Comparison of ENCODE assay signal across 8 cellular contexts in genomic region chr3:41202834-41203345, GRCh38. TPM values are rescaled to one million over a fixed set of nuclear protein-coding genes. Genes with fewer than 3 reads are reported as not detected.
A peak's percentile ranks its signal among the peaks of the same experiment; 100 is the strongest.
DNase-seq lines count a peak whose midpoint lies in the region; ATAC-seq and TF ChIP-seq lines count a peak whose summit lies in the region.

No MANE protein-coding gene starts in this region.

- no peak overlapping the region for H3K18ac ChIP-seq in neuronal stem cell (ENCODE audit: low read length)

- H2BK5ac ChIP-seq in neuronal stem cell (ENCODE audit: low read length) = no peak overlapping the region

- H3K4me1 ChIP-seq in mesodermal cell (ENCODE audit: control insufficient read depth, insufficient read depth, low read length, poor library complexity, severe bottlenecking) (peaks cover 14% of the 10 kb centered on the region), neuronal stem cell (ENCODE audit: control insufficient read depth in 2 of 2, insufficient read depth in 1 of 2, low read depth in 1 of 2, low read length in 2 of 2) (peaks cover 8 to 27% of the 10 kb centered on the region in 2 donors)

- no peak overlapping the region for H3K14ac ChIP-seq in neuronal stem cell (ENCODE audit: low read length)

- H3K4me3 ChIP-seq in mesodermal cell (ENCODE audit: extremely low read depth, insufficient read depth, low read length, poor library complexity, severe bottlenecking) = peak overlapping the region; percentile 82
- H3K4me3 ChIP-seq in neuronal stem cell (ENCODE audit: low read length in 2 of 2) = peak overlapping the region in 1 of 2 donors; percentile 96

- H2AFZ ChIP-seq in neuronal stem cell (ENCODE audit: low read length) = no peak overlapping the region

- no peak overlapping the region for H3K4me2 ChIP-seq in neuronal stem cell (ENCODE audit: insufficient read depth, low read length, poor library complexity, severe bottlenecking)

- no peak for ATAC-seq in GM19397 (IDR thresholded peaks at IDR 0.05; ENCODE audit: unreplicated experiment)

- H3K27ac ChIP-seq in mesodermal cell (ENCODE audit: low read depth, low read length, severe bottlenecking) (no peak overlapping the region), neuronal stem cell (replicated peaks; ENCODE audit: low read length) (no peak overlapping the region)

- no peak overlapping the region for H2BK12ac ChIP-seq in neuronal stem cell (ENCODE audit: low read length)

- H2BK120ac ChIP-seq in neuronal stem cell (ENCODE audit: low read depth, low read length) = no peak overlapping the region

- peaks cover 16% of the 10 kb centered on the region for H3K36me3 ChIP-seq in mesodermal cell (ENCODE audit: control insufficient read depth, insufficient read depth, low read length)
- peaks cover 0 to 10% of the 10 kb centered on the region in 2 donors for H3K36me3 ChIP-seq in neuronal stem cell (replicated peaks in 1 of 2; ENCODE audit: control insufficient read depth in 2 of 2, insufficient read depth in 2 of 2, low read length in 2 of 2)

- no peak overlapping the region for H3K23ac ChIP-seq in neuronal stem cell (ENCODE audit: low read depth, low read length, poor library complexity)

- H3K9me3 ChIP-seq in mesodermal cell (ENCODE audit: control insufficient read depth, low read length) (no peaks in the 10 kb centered on the region), neuronal stem cell (replicated peaks in 1 of 2; ENCODE audit: control insufficient read depth in 2 of 2, insufficient read depth in 1 of 2, low read depth in 1 of 2, low read length in 2 of 2) (no peaks in the 10 kb centered on the region)

- H2BK15ac ChIP-seq in neuronal stem cell (ENCODE audit: low read length) = no peak overlapping the region

- no peak overlapping the region for H3K9ac ChIP-seq in neuronal stem cell (ENCODE audit: low read depth, low read length, poor library complexity)

- H2AK5ac ChIP-seq in neuronal stem cell (ENCODE audit: low read depth, low read length) = no peak overlapping the region

- no peak overlapping the region for H4K91ac ChIP-seq in neuronal stem cell (ENCODE audit: low read depth, low read length, poor library complexity)

- peak; percentile 56 for DNase-seq in Ammon's horn (ENCODE audit: low spot score)
- peak; percentile 16 for DNase-seq in NCI-H345 treated with DMSO at 0.1 percent for 48 hours (lab: John Stamatoyannopoulos, UW; ENCODE audit: unreplicated experiment)
- peak; percentile 75 for DNase-seq in cerebellar cortex (ENCODE audit: low spot score)
- DNase-seq in COLO668 (lab: John Stamatoyannopoulos, UW; ENCODE audit: unreplicated experiment) = no peak
- no peak for DNase-seq in neuronal stem cell (ENCODE audit: low spot score)

- H3K79me1 ChIP-seq in neuronal stem cell (ENCODE audit: low read depth, low read length) = peaks cover 3% of the 10 kb centered on the region

- no peaks in the 10 kb centered on the region for H3K27me3 ChIP-seq in neuronal stem cell (ENCODE audit: control insufficient read depth in 3 of 3, insufficient read depth in 3 of 3, low read depth in 1 of 3, low read length in 3 of 3)

- H3K4ac ChIP-seq in neuronal stem cell (ENCODE audit: low read length) = no peak overlapping the region

- 0 out of 3 replicates have a peak, but pooled peaks have one; percentile 16 for TF ChIP-seq CTCF in GM12872 (IDR thresholded peaks at IDR 0.05; ENCODE audit: insufficient read depth, low read depth, low read length)

- H4K8ac ChIP-seq in neuronal stem cell (ENCODE audit: low read depth, low read length) = no peak overlapping the region

RNA-seq across cellular contexts. Expression of gene CTNNB1, which starts 3.6 kb away (rescaled TPM):
- 417 TPM for polyA plus RNA-seq in mesodermal cell (2013, experiment 1 of 2)
- polyA plus RNA-seq in mesodermal cell (2013, experiment 2 of 2) = 376 TPM
- 337 TPM for polyA plus RNA-seq in neuronal stem cell (2013, experiment 1 of 2)
- polyA plus RNA-seq in neuronal stem cell (2013, experiment 2 of 2) = 331 TPM

Comparison
In these comparisons a context has a peak if more than half of its experiments do, and no peak if none do; other contexts are left out.
1. DNase-seq: peak in Ammon's horn (single experiment), NCI-H345 treated with DMSO at 0.1 percent for 48 hours (single experiment) and cerebellar cortex (single experiment); none in COLO668 (single experiment) and neuronal stem cell (single experiment).